Comparison of ENCODE assay signal across 1 cellular context in the genomic region with DNA sequence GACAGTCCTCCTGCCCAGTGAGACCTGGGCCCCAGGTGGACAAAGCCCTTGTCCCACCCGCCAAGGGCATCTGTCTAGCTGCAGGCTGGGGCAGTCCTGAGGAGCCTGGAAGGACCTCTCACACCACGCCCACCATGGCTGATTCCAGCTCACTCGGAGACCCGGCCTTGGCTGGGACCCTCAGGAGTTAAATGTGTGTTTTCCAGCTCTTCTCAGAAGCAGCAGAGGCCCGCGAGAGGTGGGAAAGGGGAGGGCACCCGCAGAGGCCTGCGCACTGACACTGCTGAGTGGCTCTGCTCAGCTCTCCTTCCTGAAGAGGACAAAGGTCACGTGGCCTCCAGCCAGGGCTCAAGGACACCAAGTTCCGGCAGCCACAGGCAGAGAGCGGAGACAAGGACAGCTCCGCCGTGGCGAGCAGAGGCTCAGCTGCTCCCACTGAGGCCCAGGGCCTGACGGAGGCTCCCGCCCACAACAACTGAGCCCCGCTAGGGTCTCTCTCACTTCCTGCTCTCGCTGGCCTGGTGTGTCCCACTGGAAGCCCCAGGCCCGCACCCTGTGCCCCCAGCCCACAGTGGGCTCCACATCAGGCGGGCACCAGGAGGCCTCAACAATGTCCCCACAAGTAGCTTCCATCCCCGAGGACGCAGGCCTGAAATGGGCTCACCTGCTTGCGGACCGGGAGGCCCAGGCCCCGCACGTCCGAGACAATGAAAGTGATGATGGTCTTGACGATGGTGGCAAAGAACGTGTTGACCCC.
A peak's percentile ranks its signal among the peaks of the same experiment; 100 is the strongest.
TF ChIP-seq lines count a peak whose summit lies in the region.

No MANE protein-coding gene starts in this region.

TF ChIP-seq in HepG2, 621 proteins besides CTCF, POLR2A, EP300 and RAD21 (continued from another document and continues in another):
- TF ChIP-seq, protein P1, sequence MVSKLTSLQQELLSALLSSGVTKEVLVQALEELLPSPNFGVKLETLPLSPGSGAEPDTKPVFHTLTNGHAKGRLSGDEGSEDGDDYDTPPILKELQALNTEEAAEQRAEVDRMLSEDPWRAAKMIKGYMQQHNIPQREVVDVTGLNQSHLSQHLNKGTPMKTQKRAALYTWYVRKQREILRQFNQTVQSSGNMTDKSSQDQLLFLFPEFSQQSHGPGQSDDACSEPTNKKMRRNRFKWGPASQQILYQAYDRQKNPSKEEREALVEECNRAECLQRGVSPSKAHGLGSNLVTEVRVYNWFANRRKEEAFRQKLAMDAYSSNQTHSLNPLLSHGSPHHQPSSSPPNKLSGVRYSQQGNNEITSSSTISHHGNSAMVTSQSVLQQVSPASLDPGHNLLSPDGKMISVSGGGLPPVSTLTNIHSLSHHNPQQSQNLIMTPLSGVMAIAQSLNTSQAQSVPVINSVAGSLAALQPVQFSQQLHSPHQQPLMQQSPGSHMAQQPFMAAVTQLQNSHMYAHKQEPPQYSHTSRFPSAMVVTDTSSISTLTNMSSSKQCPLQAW (CRISPR knock-in tag; IDR thresholded peaks at IDR 0.05): no peak; the same call in 1 of the 2 replicates
- TF ChIP-seq GABPB1 (CRISPR knock-in tag; IDR thresholded peaks at IDR 0.05) (peak; percentile 78), KLF16 (CRISPR knock-in tag; IDR thresholded peaks at IDR 0.05) (peak in 1 of 2 experiments; percentile 64; a peak in 2 of 4 replicates), ZNF788 (CRISPR knock-in tag; IDR thresholded peaks at IDR 0.05; ENCODE audit: borderline replicate concordance) (peak; percentile 95), GLI4 (CRISPR knock-in tag; IDR thresholded peaks at IDR 0.05; ENCODE audit: borderline replicate concordance) (peak; percentile 53; the same call in 1 of the 2 replicates), ZNF678 (CRISPR knock-in tag; IDR thresholded peaks at IDR 0.05) (no peak), ZBTB8A (CRISPR knock-in tag; IDR thresholded peaks at IDR 0.05; ENCODE audit: borderline replicate concordance, low read depth) (no peak), HIVEP1 (CRISPR knock-in tag; IDR thresholded peaks at IDR 0.05) (0 out of 2 replicates have a peak, but pooled peaks have one; percentile 6), FUBP1 (CRISPR knock-in tag; IDR thresholded peaks at IDR 0.05; ENCODE audit: borderline replicate concordance) (no peak; the same call in 1 of the 2 replicates), PHF5A (CRISPR knock-in tag; IDR thresholded peaks at IDR 0.05; ENCODE audit: low read depth, unreplicated experiment) (peak; percentile 19), POLR2G (IDR thresholded peaks at IDR 0.05; ENCODE audit: low read depth, low read length) (peak; percentile 90), TOPORS (CRISPR knock-in tag; IDR thresholded peaks at IDR 0.05) (0 out of 2 replicates have a peak, but pooled peaks have one; percentile 50), ZNF780A (CRISPR knock-in tag; IDR thresholded peaks at IDR 0.05) (no peak), SIX1 (CRISPR knock-in tag; IDR thresholded peaks at IDR 0.05; ENCODE audit: borderline replicate concordance) (no peak), KLF11 (CRISPR knock-in tag; IDR thresholded peaks at IDR 0.05) (no peak), ZNF362 (CRISPR knock-in tag; IDR thresholded peaks at IDR 0.05; ENCODE audit: borderline replicate concordance) (peak; percentile 36; the same call in 1 of the 2 replicates)
- TF ChIP-seq, protein P2, sequence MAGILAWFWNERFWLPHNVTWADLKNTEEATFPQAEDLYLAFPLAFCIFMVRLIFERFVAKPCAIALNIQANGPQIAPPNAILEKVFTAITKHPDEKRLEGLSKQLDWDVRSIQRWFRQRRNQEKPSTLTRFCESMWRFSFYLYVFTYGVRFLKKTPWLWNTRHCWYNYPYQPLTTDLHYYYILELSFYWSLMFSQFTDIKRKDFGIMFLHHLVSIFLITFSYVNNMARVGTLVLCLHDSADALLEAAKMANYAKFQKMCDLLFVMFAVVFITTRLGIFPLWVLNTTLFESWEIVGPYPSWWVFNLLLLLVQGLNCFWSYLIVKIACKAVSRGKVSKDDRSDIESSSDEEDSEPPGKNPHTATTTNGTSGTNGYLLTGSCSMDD (CRISPR knock-in tag; IDR thresholded peaks at IDR 0.05): no peak
- TF ChIP-seq, protein P3, sequence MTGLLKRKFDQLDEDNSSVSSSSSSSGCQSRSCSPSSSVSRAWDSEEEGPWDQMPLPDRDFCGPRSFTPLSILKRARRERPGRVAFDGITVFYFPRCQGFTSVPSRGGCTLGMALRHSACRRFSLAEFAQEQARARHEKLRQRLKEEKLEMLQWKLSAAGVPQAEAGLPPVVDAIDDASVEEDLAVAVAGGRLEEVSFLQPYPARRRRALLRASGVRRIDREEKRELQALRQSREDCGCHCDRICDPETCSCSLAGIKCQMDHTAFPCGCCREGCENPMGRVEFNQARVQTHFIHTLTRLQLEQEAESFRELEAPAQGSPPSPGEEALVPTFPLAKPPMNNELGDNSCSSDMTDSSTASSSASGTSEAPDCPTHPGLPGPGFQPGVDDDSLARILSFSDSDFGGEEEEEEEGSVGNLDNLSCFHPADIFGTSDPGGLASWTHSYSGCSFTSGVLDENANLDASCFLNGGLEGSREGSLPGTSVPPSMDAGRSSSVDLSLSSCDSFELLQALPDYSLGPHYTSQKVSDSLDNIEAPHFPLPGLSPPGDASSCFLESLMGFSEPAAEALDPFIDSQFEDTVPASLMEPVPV (CRISPR knock-in tag; IDR thresholded peaks at IDR 0.05): peak; percentile 82; the same call in 1 of the 2 replicates
- TF ChIP-seq, protein P4, sequence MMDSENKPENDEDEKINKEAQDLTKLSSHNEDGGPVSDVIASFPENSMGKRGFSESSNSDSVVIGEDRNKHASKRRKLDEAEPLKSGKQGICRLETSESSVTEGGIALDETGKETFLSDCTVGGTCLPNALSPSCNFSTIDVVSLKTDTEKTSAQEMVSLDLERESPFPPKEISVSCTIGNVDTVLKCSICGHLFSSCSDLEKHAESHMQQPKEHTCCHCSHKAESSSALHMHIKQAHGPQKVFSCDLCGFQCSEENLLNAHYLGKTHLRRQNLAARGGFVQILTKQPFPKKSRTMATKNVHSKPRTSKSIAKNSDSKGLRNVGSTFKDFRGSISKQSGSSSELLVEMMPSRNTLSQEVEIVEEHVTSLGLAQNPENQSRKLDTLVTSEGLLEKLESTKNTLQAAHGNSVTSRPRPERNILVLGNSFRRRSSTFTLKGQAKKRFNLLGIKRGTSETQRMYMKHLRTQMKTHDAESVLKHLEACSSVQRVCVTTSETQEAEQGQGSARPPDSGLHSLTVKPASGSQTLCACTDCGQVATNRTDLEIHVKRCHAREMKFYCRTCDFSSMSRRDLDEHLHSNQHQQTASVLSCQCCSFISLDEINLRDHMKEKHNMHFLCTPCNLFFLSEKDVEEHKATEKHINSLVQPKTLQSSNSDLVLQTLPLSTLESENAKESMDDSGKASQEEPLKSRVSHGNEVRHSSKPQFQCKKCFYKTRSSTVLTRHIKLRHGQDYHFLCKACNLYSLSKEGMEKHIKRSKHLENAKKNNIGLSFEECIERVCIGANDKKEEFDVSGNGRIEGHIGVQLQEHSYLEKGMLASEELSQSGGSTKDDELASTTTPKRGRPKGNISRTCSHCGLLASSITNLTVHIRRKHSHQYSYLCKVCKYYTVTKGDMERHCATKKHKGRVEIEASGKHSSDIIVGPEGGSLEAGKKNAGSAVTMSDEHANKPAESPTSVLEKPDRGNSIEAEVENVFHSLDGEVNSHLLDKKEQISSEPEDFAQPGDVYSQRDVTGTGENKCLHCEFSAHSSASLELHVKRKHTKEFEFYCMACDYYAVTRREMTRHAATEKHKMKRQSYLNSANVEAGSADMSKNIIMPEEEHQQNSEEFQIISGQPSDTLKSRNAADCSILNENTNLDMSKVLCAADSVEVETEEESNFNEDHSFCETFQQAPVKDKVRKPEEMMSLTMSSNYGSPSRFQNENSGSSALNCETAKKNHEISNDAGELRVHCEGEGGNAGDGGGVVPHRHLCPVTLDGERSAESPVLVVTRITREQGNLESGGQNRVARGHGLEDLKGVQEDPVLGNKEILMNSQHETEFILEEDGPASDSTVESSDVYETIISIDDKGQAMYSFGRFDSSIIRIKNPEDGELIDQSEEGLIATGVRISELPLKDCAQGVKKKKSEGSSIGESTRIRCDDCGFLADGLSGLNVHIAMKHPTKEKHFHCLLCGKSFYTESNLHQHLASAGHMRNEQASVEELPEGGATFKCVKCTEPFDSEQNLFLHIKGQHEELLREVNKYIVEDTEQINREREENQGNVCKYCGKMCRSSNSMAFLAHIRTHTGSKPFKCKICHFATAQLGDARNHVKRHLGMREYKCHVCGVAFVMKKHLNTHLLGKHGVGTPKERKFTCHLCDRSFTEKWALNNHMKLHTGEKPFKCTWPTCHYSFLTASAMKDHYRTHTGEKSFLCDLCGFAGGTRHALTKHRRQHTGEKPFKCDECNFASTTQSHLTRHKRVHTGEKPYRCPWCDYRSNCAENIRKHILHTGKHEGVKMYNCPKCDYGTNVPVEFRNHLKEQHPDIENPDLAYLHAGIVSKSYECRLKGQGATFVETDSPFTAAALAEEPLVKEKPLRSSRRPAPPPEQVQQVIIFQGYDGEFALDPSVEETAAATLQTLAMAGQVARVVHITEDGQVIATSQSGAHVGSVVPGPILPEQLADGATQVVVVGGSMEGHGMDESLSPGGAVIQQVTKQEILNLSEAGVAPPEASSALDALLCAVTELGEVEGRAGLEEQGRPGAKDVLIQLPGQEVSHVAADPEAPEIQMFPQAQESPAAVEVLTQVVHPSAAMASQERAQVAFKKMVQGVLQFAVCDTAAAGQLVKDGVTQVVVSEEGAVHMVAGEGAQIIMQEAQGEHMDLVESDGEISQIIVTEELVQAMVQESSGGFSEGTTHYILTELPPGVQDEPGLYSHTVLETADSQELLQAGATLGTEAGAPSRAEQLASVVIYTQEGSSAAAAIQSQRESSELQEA (CRISPR knock-in tag; IDR thresholded peaks at IDR 0.05; ENCODE audit: not compliant biosample characterization): no peak
- TF ChIP-seq, protein P5, sequence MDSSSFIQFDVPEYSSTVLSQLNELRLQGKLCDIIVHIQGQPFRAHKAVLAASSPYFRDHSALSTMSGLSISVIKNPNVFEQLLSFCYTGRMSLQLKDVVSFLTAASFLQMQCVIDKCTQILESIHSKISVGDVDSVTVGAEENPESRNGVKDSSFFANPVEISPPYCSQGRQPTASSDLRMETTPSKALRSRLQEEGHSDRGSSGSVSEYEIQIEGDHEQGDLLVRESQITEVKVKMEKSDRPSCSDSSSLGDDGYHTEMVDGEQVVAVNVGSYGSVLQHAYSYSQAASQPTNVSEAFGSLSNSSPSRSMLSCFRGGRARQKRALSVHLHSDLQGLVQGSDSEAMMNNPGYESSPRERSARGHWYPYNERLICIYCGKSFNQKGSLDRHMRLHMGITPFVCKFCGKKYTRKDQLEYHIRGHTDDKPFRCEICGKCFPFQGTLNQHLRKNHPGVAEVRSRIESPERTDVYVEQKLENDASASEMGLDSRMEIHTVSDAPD (CRISPR knock-in tag; IDR thresholded peaks at IDR 0.05): peak; percentile 49; the same call in 1 of the 2 replicates
- TF ChIP-seq, protein P6, sequence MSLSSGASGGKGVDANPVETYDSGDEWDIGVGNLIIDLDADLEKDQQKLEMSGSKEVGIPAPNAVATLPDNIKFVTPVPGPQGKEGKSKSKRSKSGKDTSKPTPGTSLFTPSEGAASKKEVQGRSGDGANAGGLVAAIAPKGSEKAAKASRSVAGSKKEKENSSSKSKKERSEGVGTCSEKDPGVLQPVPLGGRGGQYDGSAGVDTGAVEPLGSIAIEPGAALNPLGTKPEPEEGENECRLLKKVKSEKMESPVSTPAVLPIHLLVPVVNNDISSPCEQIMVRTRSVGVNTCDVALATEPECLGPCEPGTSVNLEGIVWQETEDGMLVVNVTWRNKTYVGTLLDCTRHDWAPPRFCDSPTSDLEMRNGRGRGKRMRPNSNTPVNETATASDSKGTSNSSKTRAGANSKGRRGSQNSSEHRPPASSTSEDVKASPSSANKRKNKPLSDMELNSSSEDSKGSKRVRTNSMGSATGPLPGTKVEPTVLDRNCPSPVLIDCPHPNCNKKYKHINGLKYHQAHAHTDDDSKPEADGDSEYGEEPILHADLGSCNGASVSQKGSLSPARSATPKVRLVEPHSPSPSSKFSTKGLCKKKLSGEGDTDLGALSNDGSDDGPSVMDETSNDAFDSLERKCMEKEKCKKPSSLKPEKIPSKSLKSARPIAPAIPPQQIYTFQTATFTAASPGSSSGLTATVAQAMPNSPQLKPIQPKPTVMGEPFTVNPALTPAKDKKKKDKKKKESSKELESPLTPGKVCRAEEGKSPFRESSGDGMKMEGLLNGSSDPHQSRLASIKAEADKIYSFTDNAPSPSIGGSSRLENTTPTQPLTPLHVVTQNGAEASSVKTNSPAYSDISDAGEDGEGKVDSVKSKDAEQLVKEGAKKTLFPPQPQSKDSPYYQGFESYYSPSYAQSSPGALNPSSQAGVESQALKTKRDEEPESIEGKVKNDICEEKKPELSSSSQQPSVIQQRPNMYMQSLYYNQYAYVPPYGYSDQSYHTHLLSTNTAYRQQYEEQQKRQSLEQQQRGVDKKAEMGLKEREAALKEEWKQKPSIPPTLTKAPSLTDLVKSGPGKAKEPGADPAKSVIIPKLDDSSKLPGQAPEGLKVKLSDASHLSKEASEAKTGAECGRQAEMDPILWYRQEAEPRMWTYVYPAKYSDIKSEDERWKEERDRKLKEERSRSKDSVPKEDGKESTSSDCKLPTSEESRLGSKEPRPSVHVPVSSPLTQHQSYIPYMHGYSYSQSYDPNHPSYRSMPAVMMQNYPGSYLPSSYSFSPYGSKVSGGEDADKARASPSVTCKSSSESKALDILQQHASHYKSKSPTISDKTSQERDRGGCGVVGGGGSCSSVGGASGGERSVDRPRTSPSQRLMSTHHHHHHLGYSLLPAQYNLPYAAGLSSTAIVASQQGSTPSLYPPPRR (CRISPR knock-in tag; IDR thresholded peaks at IDR 0.05; ENCODE audit: borderline replicate concordance): peak; percentile 79; the same call in 1 of the 2 replicates
